ENCODE assay signal across 10 cellular contexts in the genomic region with DNA sequence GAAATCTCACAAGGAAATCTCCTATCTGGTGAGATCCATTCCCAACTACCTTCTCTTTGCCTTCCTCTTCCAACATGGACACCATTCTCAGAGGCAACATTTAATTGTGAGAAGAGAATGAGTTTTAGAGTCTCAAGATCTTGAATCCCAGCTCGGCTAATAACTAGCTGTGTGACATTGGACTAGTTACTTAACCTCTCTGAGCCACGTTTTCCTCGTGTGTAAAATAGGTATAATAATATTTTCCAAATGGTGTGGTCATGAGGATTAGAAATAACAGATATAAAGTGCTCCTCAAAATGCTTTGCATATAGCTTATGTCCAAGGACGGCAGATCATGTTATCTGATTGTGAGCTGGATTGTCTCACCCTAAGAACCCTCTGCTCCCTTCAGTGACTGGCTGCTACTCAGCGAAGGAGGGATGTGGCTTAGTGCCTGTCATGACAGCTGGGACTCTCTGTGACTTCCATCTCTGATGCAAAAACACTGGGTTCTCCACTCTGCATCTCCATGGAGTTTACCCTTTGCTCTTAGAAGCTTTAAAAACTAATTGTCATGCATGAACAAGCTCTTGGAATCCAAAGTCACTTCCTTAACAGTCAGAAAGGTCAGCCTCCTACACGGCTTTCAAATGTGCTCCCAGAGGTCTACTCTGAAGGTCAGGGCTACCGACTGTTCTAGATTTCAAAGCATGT. TPM values are rescaled to one million over a fixed set of nuclear protein-coding genes. Genes with fewer than 3 reads are reported as not detected.
DNase-seq lines count a peak whose midpoint lies in the region; ATAC-seq and TF ChIP-seq lines count a peak whose summit lies in the region.
"Had no signal": no experiment of that assay in that cellular context is flagged by ENCODE, and none has a peak within 500 bp of the region (broad histone marks: within the 10 kb centered on the region; RNA-seq: fewer than 3 reads in every experiment).

No MANE protein-coding gene starts in this region.

- no TSS peak for BruUV-seq in Panc1 (replicated peaks; lab: Mats Ljungman, UMichigan)

- TF ChIP-seq CTCF in Panc1 (IDR thresholded peaks at IDR 0.05): no peak

- H3K4me1 ChIP-seq in Panc1 (ENCODE audit: control insufficient read depth, insufficient read depth, low read length): peaks cover 8% of the 10 kb centered on the region

- H3K4me1 Mint-ChIP-seq in activated CD8-positive, alpha-beta T cell treated with anti-CD3 and anti-CD28 coated beads, Interleukin-2, amount 10 ng/mL, durations not matched to agents 7 days and 5 days (ENCODE audit: low read depth): peaks cover 4% of the 10 kb centered on the region
- no peaks in the 10 kb centered on the region for H3K4me1 Mint-ChIP-seq in activated T-cell treated with anti-CD3 and anti-CD28 coated beads, Interleukin-2, amount 50 U/mL, for 72 hours (ENCODE audit: low read depth)
- H3K4me1 Mint-ChIP-seq: memory B cell had no signal

- H3K27me3 ChIP-seq in Panc1 (ENCODE audit: control insufficient read depth, insufficient read depth, low read length): peaks cover 15% of the 10 kb centered on the region

- no peak overlapping the region for H3K4me3 Mint-ChIP-seq in activated CD8-positive, alpha-beta T cell treated with anti-CD3 and anti-CD28 coated beads, Interleukin-2, amount 10 ng/mL, durations not matched to agents 7 days and 5 days
- no peak overlapping the region for H3K4me3 Mint-ChIP-seq in activated T-cell treated with anti-CD3 and anti-CD28 coated beads, Interleukin-2, amount 50 U/mL, for 72 hours

- H3K4me3 ChIP-seq in Panc1 (ENCODE audit: low read depth in 2 of 2, low read length in 2 of 2): no peak overlapping the region

- DNase-seq in H4 (ENCODE audit: low spot score) (peak; percentile 4), Panc1 (ENCODE audit: low read depth, low spot score) (no peak), left ventricle myocardium superior (no peak), renal cortical epithelial cell (ENCODE audit: low read depth) (peak; percentile 95)
- no peak for DNase-seq in activated CD8-positive, alpha-beta T cell treated with anti-CD3 and anti-CD28 coated beads, Interleukin-2, amount 10 ng/mL, durations not matched to agents 7 days and 5 days
- DNase-seq in activated T-cell treated with anti-CD3 and anti-CD28 coated beads, Interleukin-2, amount 50 U/mL, for 72 hours: no peak
- no peak for DNase-seq in activated CD4-positive, alpha-beta T cell treated with anti-CD3 and anti-CD28 coated beads, Interleukin-2, amount 50 U/mL, for 1 hour

- intact Hi-C loops in Panc1 (cut with micrococcal nuclease; ENCODE audit: unreplicated experiment): loop anchor here (5.0 kb wide), 1 partner anchor 411 kb away; a partner anchor contains a TSS
- intact Hi-C loops in left ventricle myocardium superior (cut with micrococcal nuclease): loop anchor here (2.0 kb wide), 1 partner anchor 143 kb away; no protein-coding TSS in a partner anchor

- in situ Hi-C loops in Panc1 (cut with HindIII; ENCODE audit: low pct_unique_long_range_greater_than_20kb, low sequenced_read_pairs): no loop called here

- peaks cover 33% of the 10 kb centered on the region for H3K27me3 Mint-ChIP-seq in activated CD8-positive, alpha-beta T cell treated with anti-CD3 and anti-CD28 coated beads, Interleukin-2, amount 10 ng/mL, durations not matched to agents 7 days and 5 days (ENCODE audit: low read depth)
- H3K27me3 Mint-ChIP-seq in activated T-cell treated with anti-CD3 and anti-CD28 coated beads, Interleukin-2, amount 50 U/mL, for 72 hours (ENCODE audit: low read depth): peaks cover 69% of the 10 kb centered on the region

- H3K36me3 ChIP-seq in Panc1 (ENCODE audit: control insufficient read depth, insufficient read depth, low read length): no peaks in the 10 kb centered on the region
- H3K36me3 ChIP-seq: thoracic aorta had no signal

- H3K27ac Mint-ChIP-seq in activated CD8-positive, alpha-beta T cell treated with anti-CD3 and anti-CD28 coated beads, Interleukin-2, amount 10 ng/mL, durations not matched to agents 7 days and 5 days: no peak overlapping the region
- H3K27ac Mint-ChIP-seq in activated T-cell treated with anti-CD3 and anti-CD28 coated beads, Interleukin-2, amount 50 U/mL, for 72 hours: no peak overlapping the region
- H3K27ac Mint-ChIP-seq: memory B cell had no signal

- H3K27ac ChIP-seq in Panc1 (ENCODE audit: low read length): no peak overlapping the region
- H3K27ac ChIP-seq: thoracic aorta, VCaP had no signal

- no peaks in the 10 kb centered on the region for H3K9me3 Mint-ChIP-seq in activated CD8-positive, alpha-beta T cell treated with anti-CD3 and anti-CD28 coated beads, Interleukin-2, amount 10 ng/mL, durations not matched to agents 7 days and 5 days (ENCODE audit: insufficient read depth)
- H3K9me3 Mint-ChIP-seq in activated T-cell treated with anti-CD3 and anti-CD28 coated beads, Interleukin-2, amount 50 U/mL, for 72 hours: no peaks in the 10 kb centered on the region
- H3K9me3 Mint-ChIP-seq: memory B cell had no signal

- CTCF ChIA-PET in Panc1 (lab: Charles Lee): interaction anchor here (0.6 to 1.4 kb wide), 2 partner anchors 20 to 543 kb away, joined by 4 read pairs; no protein-coding TSS in a partner anchor
- CTCF ChIA-PET in activated CD8-positive, alpha-beta T cell treated with anti-CD3 and anti-CD28 coated beads, Interleukin-2, amount 10 ng/mL, durations not matched to agents 7 days and 5 days (lab: Charles Lee): interaction anchor here (0.9 to 3.2 kb wide), 11 partner anchors 12 to 409 kb away, joined by 3 to 18 read pairs (median 4); a partner anchor contains a TSS

- POLR2A ChIA-PET in Panc1 (lab: Charles Lee): no interaction called here
- POLR2A ChIA-PET in activated CD8-positive, alpha-beta T cell treated with anti-CD3 and anti-CD28 coated beads, Interleukin-2, amount 10 ng/mL, durations not matched to agents 7 days and 5 days (lab: Charles Lee): no interaction called here

- no peaks in the 10 kb centered on the region for H3K9me3 ChIP-seq in Panc1 (ENCODE audit: control insufficient read depth, insufficient read depth, low read depth, low read length)
- H3K9me3 ChIP-seq: thoracic aorta had no signal

- ATAC-seq in Panc1 (0 out of 2 replicates have a peak, but pooled peaks have one; percentile 28), left ventricle myocardium superior (peak; percentile 54)
- no peak for ATAC-seq in activated CD8-positive, alpha-beta T cell treated with anti-CD3 and anti-CD28 coated beads, Interleukin-2, amount 10 ng/mL, durations not matched to agents 7 days and 5 days
- no peak for ATAC-seq in activated T-cell treated with anti-CD3 and anti-CD28 coated beads, Interleukin-2, amount 50 U/mL, for 72 hours (replicated peaks in 1 of 2)

- H3K36me3 Mint-ChIP-seq in activated CD8-positive, alpha-beta T cell treated with anti-CD3 and anti-CD28 coated beads, Interleukin-2, amount 10 ng/mL, durations not matched to agents 7 days and 5 days (ENCODE audit: low read depth): no peaks in the 10 kb centered on the region
- H3K36me3 Mint-ChIP-seq in activated T-cell treated with anti-CD3 and anti-CD28 coated beads, Interleukin-2, amount 50 U/mL, for 72 hours (ENCODE audit: insufficient read depth in 2 of 2): no peaks in the 10 kb centered on the region
- H3K36me3 Mint-ChIP-seq: memory B cell had no signal

RNA-seq across cellular contexts. Expression of a gene that starts 38.4 kb away (rescaled TPM):
- 67.9 and 70.2 TPM in 2 replicates for total RNA-seq in H4 (2014; rRNA removed; shearing (Covaris generic))
- 50.2 TPM for total RNA-seq in Panc1 (2021; ENCODE audit: unreplicated experiment)
- polyA plus RNA-seq in Panc1 (2012; ENCODE audit: insufficient read length): 24.8 TPM
- 60.1 TPM for total RNA-seq in left ventricle myocardium superior
- 68.0 and 68.9 TPM in 2 replicates for total RNA-seq in renal cortical epithelial cell
- 10 to 100 TPM; 39.5 to 42.4 TPM for total RNA-seq in activated CD8-positive, alpha-beta T cell treated with anti-CD3 and anti-CD28 coated beads, Interleukin-2, amount 10 ng/mL, durations not matched to agents 7 days and 5 days
- total RNA-seq in activated T-cell treated with anti-CD3 and anti-CD28 coated beads, Interleukin-2, amount 50 U/mL, for 72 hours: 10 to 100 TPM; 45.0 to 51.0 TPM

RNA-seq across cellular contexts. Expression of a gene that starts 47.4 kb away (rescaled TPM):
- total RNA-seq in H4 (2014; rRNA removed; shearing (Covaris generic)): 13.8 and 16.6 TPM in 2 replicates
- total RNA-seq in Panc1 (2021; ENCODE audit: unreplicated experiment) (0.21 TPM), left ventricle myocardium superior (0.94 TPM), renal cortical epithelial cell (82.8 and 202 TPM in 2 replicates)
- polyA plus RNA-seq in Panc1 (2012; ENCODE audit: insufficient read length): not detected
- total RNA-seq in activated CD8-positive, alpha-beta T cell treated with anti-CD3 and anti-CD28 coated beads, Interleukin-2, amount 10 ng/mL, durations not matched to agents 7 days and 5 days: not detected
- under 1 TPM; 0.38 to 0.56 TPM for total RNA-seq in activated T-cell treated with anti-CD3 and anti-CD28 coated beads, Interleukin-2, amount 50 U/mL, for 72 hours

Comparison
In these comparisons a context has a peak if more than half of its experiments do, and no peak if none do; other contexts are left out.
1. DNase-seq: peak in H4 (single experiment) and renal cortical epithelial cell (single experiment); none in Panc1 (single experiment), left ventricle myocardium superior (single experiment), activated CD8-positive, alpha-beta T cell treated with anti-CD3 and anti-CD28 coated beads, Interleukin-2, amount 10 ng/mL, durations not matched to agents 7 days and 5 days (single experiment), activated T-cell treated with anti-CD3 and anti-CD28 coated beads, Interleukin-2, amount 50 U/mL, for 72 hours (0 of 2) and activated CD4-positive, alpha-beta T cell treated with anti-CD3 and anti-CD28 coated beads, Interleukin-2, amount 50 U/mL, for 1 hour (single experiment).
2. ATAC-seq: peak in Panc1 (single experiment) and left ventricle myocardium superior (single experiment); none in activated CD8-positive, alpha-beta T cell treated with anti-CD3 and anti-CD28 coated beads, Interleukin-2, amount 10 ng/mL, durations not matched to agents 7 days and 5 days (single experiment) and activated T-cell treated with anti-CD3 and anti-CD28 coated beads, Interleukin-2, amount 50 U/mL, for 72 hours (0 of 2).